17 cellular contexts compared by ENCODE assay signal in the genomic region with DNA sequence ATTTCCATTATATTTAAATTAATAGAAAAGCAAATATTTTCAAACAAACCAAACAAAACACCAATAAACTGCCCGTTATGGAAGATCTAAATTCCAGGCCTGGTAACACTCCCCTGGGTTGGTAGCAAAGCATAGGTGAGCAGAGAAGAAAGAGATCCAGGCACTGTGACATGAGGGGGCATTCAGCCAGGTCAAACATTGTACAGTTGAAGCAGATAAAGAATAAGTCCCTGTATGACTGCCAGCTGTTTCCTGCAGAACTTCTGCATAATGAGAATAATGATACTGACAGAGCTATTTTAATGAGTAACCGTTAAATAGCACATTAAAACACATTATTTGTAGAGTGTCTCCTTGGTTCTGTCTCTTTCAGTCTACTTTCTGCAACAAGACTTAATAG. TPM values are rescaled to one million over a fixed set of nuclear protein-coding genes. Genes with fewer than 3 reads are reported as not detected.
A peak's percentile ranks its signal among the peaks of the same experiment; 100 is the strongest.
DNase-seq lines count a peak whose midpoint lies in the region; ATAC-seq and TF ChIP-seq lines count a peak whose summit lies in the region.
"Had no signal": no experiment of that assay in that cellular context is flagged by ENCODE, and none has a peak within 500 bp of the region (broad histone marks: within the 10 kb centered on the region; RNA-seq: fewer than 3 reads in every experiment).

No MANE protein-coding gene starts in this region.

- peak overlapping the region; percentile 42 for H3K27ac Mint-ChIP-seq in activated T-cell treated with anti-CD3 and anti-CD28 coated beads, Interleukin-2, amount 50 U/mL, for 24 hours
- peak overlapping the region; percentile 29 to 71 (median 54) for H3K27ac Mint-ChIP-seq in IgD-negative memory B cell
- peak overlapping the region; percentile 72 to 81 for H3K27ac Mint-ChIP-seq in T-cell
- peak overlapping the region in 5 of 6 donors; percentile 39 to 88 (median 74) for H3K27ac Mint-ChIP-seq in naive B cell

- DNase-seq in activated T-cell treated with anti-CD3 and anti-CD28 coated beads, Interleukin-2, amount 50 U/mL, for 24 hours: no peak
- no peak for DNase-seq in activated T-cell treated with anti-CD3 and anti-CD28 coated beads, Interleukin-2, amount 50 U/mL, for 4 hours
- no peak for DNase-seq in T-cell
- no peak for DNase-seq in naive B cell
- DNase-seq in smooth muscle cell (lab: John Stamatoyannopoulos, UW; ENCODE audit: unreplicated experiment): no peak
- DNase-seq in NK-92 treated with Interleukin-12 subunit alpha and Interleukin-12 subunit beta, amount 100 ng/mL, for 24 hours (lab: John Stamatoyannopoulos, UW): no peak
- DNase-seq: activated T-cell treated with anti-CD3 and anti-CD28 coated beads, Interleukin-2, amount 50 U/mL, for 1 hour; adrenal gland; Caco-2; NCI-H345; SIG-M5; spleen had no signal

- no peaks in the 10 kb centered on the region for H3K4me1 ChIP-seq in smooth muscle cell (ENCODE audit: low read depth)
- H3K4me1 ChIP-seq: A549, adrenal gland, Caco-2 had no signal

- H3K27ac ChIP-seq in smooth muscle cell (ENCODE audit: low read depth): no peak overlapping the region
- H3K27ac ChIP-seq: A549, adrenal gland had no signal

- H3K4me3 Mint-ChIP-seq in activated T-cell treated with anti-CD3 and anti-CD28 coated beads, Interleukin-2, amount 50 U/mL, for 24 hours: no peak overlapping the region
- H3K4me3 Mint-ChIP-seq in activated T-cell treated with anti-CD3 and anti-CD28 coated beads, Interleukin-2, amount 50 U/mL, for 4 hours: no peak overlapping the region
- peak overlapping the region in 1 of 4 donors; percentile 70 for H3K4me3 Mint-ChIP-seq in IgD-negative memory B cell
- H3K4me3 Mint-ChIP-seq in T-cell: no peak overlapping the region
- H3K4me3 Mint-ChIP-seq in naive B cell: peak overlapping the region in 5 of 8 donors; percentile 5 to 66 (median 46)
- H3K4me3 Mint-ChIP-seq: central memory CD8-positive, alpha-beta T cell had no signal

- no peak overlapping the region for H2AFZ ChIP-seq in smooth muscle cell (ENCODE audit: low read depth)

- no peak for TF ChIP-seq CTCF in smooth muscle cell (IDR thresholded peaks at IDR 0.05; ENCODE audit: borderline replicate concordance, insufficient read depth, poor library complexity, severe bottlenecking)

- no peak overlapping the region for H3K9ac ChIP-seq in smooth muscle cell (ENCODE audit: low read depth)

- H3K4me2 ChIP-seq in smooth muscle cell: no peak overlapping the region
- H3K4me2 ChIP-seq: A549 had no signal

- POLR2A ChIA-PET in T-cell (lab: Charles Lee): interaction anchor here (0.5 to 1.7 kb wide), 7 partner anchors 8 to 49 kb away, joined by 3 to 5 read pairs (median 4); no protein-coding TSS in a partner anchor

- no peaks in the 10 kb centered on the region for H3K27me3 ChIP-seq in smooth muscle cell (ENCODE audit: low read depth)
- H3K27me3 ChIP-seq: adrenal gland, spleen had no signal

- peaks cover 13% of the 10 kb centered on the region for H4K20me1 ChIP-seq in smooth muscle cell (ENCODE audit: low read depth)

- H3K79me2 ChIP-seq in smooth muscle cell (ENCODE audit: low read depth): peaks cover 74% of the 10 kb centered on the region

- no peaks in the 10 kb centered on the region for H3K9me3 Mint-ChIP-seq in activated T-cell treated with anti-CD3 and anti-CD28 coated beads, Interleukin-2, amount 50 U/mL, for 24 hours
- no peaks in the 10 kb centered on the region for H3K9me3 Mint-ChIP-seq in activated T-cell treated with anti-CD3 and anti-CD28 coated beads, Interleukin-2, amount 50 U/mL, for 4 hours
- H3K9me3 Mint-ChIP-seq in IgD-negative memory B cell (no peaks in the 10 kb centered on the region), T-cell (no peaks in the 10 kb centered on the region), naive B cell (no peaks in the 10 kb centered on the region)
- H3K9me3 Mint-ChIP-seq: central memory CD8-positive, alpha-beta T cell had no signal

- no peaks in the 10 kb centered on the region for H3F3A ChIP-seq in smooth muscle cell (ENCODE audit: low read depth)

- H3K4me1 Mint-ChIP-seq in activated T-cell treated with anti-CD3 and anti-CD28 coated beads, Interleukin-2, amount 50 U/mL, for 24 hours (ENCODE audit: low read depth): peaks cover 84% of the 10 kb centered on the region
- peaks cover 78% of the 10 kb centered on the region for H3K4me1 Mint-ChIP-seq in activated T-cell treated with anti-CD3 and anti-CD28 coated beads, Interleukin-2, amount 50 U/mL, for 4 hours (ENCODE audit: low read depth)
- H3K4me1 Mint-ChIP-seq in IgD-negative memory B cell (peaks cover 21 to 58% (median 39%) of the 10 kb centered on the region in 3 donors), T-cell (peaks cover 71 to 88% (median 88%) of the 10 kb centered on the region in 3 donors), naive B cell (peaks cover 45 to 77% (median 64%) of the 10 kb centered on the region in 3 donors)

- no peak for ATAC-seq in activated T-cell treated with anti-CD3 and anti-CD28 coated beads, Interleukin-2, amount 50 U/mL, for 4 hours
- ATAC-seq in T-cell (replicated peaks in 1 of 4) (no peak), naive B cell (ENCODE audit: low read depth in 2 of 2) (peak; percentile 71 to 78), HG03045 (IDR thresholded peaks at IDR 0.05; ENCODE audit: unreplicated experiment) (no peak)
- ATAC-seq: K562 had no signal

- CTCF ChIA-PET in T-cell (lab: Charles Lee): no interaction called here

- H3K36me3 Mint-ChIP-seq in activated T-cell treated with anti-CD3 and anti-CD28 coated beads, Interleukin-2, amount 50 U/mL, for 24 hours (ENCODE audit: low read depth): peaks cover 94% of the 10 kb centered on the region
- H3K36me3 Mint-ChIP-seq in activated T-cell treated with anti-CD3 and anti-CD28 coated beads, Interleukin-2, amount 50 U/mL, for 4 hours (ENCODE audit: insufficient read depth): peaks cover 58% of the 10 kb centered on the region
- peaks cover 14% of the 10 kb centered on the region for H3K36me3 Mint-ChIP-seq in IgD-negative memory B cell
- H3K36me3 Mint-ChIP-seq in T-cell: peaks cover 75% of the 10 kb centered on the region
- H3K36me3 Mint-ChIP-seq in naive B cell: peaks cover 26 to 37% of the 10 kb centered on the region in 2 donors

- H3K9me3 ChIP-seq in smooth muscle cell (replicated peaks; ENCODE audit: low read depth): no peaks in the 10 kb centered on the region
- H3K9me3 ChIP-seq: A549, adrenal gland, Caco-2, spleen had no signal

- no peaks in the 10 kb centered on the region for H3K36me3 ChIP-seq in smooth muscle cell (ENCODE audit: low read depth)
- H3K36me3 ChIP-seq: adrenal gland had no signal

- 92% methylated on average over 2 of the region's 2 CpGs for WGBS in smooth muscle cell (ENCODE audit: low lambda C conversion rate)

- H3K27me3 Mint-ChIP-seq in activated T-cell treated with anti-CD3 and anti-CD28 coated beads, Interleukin-2, amount 50 U/mL, for 24 hours: no peaks in the 10 kb centered on the region
- no peaks in the 10 kb centered on the region for H3K27me3 Mint-ChIP-seq in activated T-cell treated with anti-CD3 and anti-CD28 coated beads, Interleukin-2, amount 50 U/mL, for 4 hours (ENCODE audit: low read depth)
- no peaks in the 10 kb centered on the region for H3K27me3 Mint-ChIP-seq in IgD-negative memory B cell
- H3K27me3 Mint-ChIP-seq in T-cell: no peaks in the 10 kb centered on the region
- no peaks in the 10 kb centered on the region for H3K27me3 Mint-ChIP-seq in naive B cell
- H3K27me3 Mint-ChIP-seq: central memory CD8-positive, alpha-beta T cell had no signal

- no peak overlapping the region for H3K4me3 ChIP-seq in smooth muscle cell
- H3K4me3 ChIP-seq: A549, adrenal gland, K562, spleen had no signal

RNA-seq across cellular contexts. Expression of a gene that starts 35.4 kb away (rescaled TPM):
- total RNA-seq in activated T-cell treated with anti-CD3 and anti-CD28 coated beads, Interleukin-2, amount 50 U/mL, for 4 hours: 100 to 1,000 TPM; 251 to 257 (median 254) TPM
- polyA plus RNA-seq in IgD-negative memory B cell (134 TPM), naive B cell (ENCODE audit: low read depth in 6 of 6) (100 to 1,000 TPM; 282 to 432 (median 343) TPM), smooth muscle cell (23.5 and 38.5 TPM in 2 replicates)
- total RNA-seq in T-cell (100 to 1,000 TPM; 273 to 321 (median 286) TPM), smooth muscle cell (64.4 and 85.8 TPM in 2 replicates)

Comparison
In these comparisons a context has a peak if more than half of its experiments do, and no peak if none do; other contexts are left out.
1. H3K4me3 Mint-ChIP-seq: peak in naive B cell (5 of 8); none in activated T-cell treated with anti-CD3 and anti-CD28 coated beads, Interleukin-2, amount 50 U/mL, for 24 hours (single experiment), activated T-cell treated with anti-CD3 and anti-CD28 coated beads, Interleukin-2, amount 50 U/mL, for 4 hours (single experiment) and T-cell (0 of 3).
2. ATAC-seq: peak in naive B cell (2 of 2); none in activated T-cell treated with anti-CD3 and anti-CD28 coated beads, Interleukin-2, amount 50 U/mL, for 4 hours (0 of 2), T-cell (0 of 4) and HG03045 (single experiment).
3. Peak in every context shown above with its lines, with median percentiles within 50 percentile points of each other: H3K27ac Mint-ChIP-seq.